In genomic region chr3:100063929-100064461, GRCh38 we compare ENCODE assay signal across 19 cellular contexts. TPM values are rescaled to one million over a fixed set of nuclear protein-coding genes. Genes with fewer than 3 reads are reported as not detected.
A peak's percentile ranks its signal among the peaks of the same experiment; 100 is the strongest.
DNase-seq lines count a peak whose midpoint lies in the region; ATAC-seq and TF ChIP-seq lines count a peak whose summit lies in the region.
"Had no signal": no experiment of that assay in that cellular context is flagged by ENCODE, and none has a peak within 500 bp of the region (broad histone marks: within the 10 kb centered on the region; RNA-seq: fewer than 3 reads in every experiment).

No MANE protein-coding gene starts in this region.

- POLR2A ChIA-PET in WTC11 (lab: Charles Lee), result no interaction called here

- H3K9me3 Mint-ChIP-seq in WTC11, result no peaks in the 10 kb centered on the region
- no peaks in the 10 kb centered on the region for H3K9me3 Mint-ChIP-seq in activated T-helper 2 cell treated with anti-CD3 and anti-CD28 coated beads, Interferon-gamma antibody, Interleukin-2, Interleukin-4, amounts not matched to agents 10 μg/mL and 5 μg/mL and 100 μg/mL, durations not matched to agents 14 hours and 24 hours and 36 hours
- H3K9me3 Mint-ChIP-seq: activated naive CD8-positive, alpha-beta T cell treated with anti-CD3 and anti-CD28 coated beads, Interleukin-2, amount 50 U/mL, for 24 hours; activated T-cell treated with anti-CD3 and anti-CD28 coated beads, Interleukin-2, amount 50 U/mL, for 72 hours had no signal

- H3K9me2 ChIP-seq in GM23248 (ENCODE audit: insufficient read depth), result no peaks in the 10 kb centered on the region

- H2AFZ ChIP-seq in GM23248, result peak overlapping the region; percentile 90

- no peaks in the 10 kb centered on the region for H3F3A ChIP-seq in GM23248 (ENCODE audit: insufficient read depth)

- intact Hi-C loops in activated T-helper 2 cell treated with anti-CD3 and anti-CD28 coated beads, Interferon-gamma antibody, Interleukin-2, Interleukin-4, amounts not matched to agents 10 μg/mL and 5 μg/mL and 100 μg/mL, durations not matched to agents 14 hours and 24 hours and 36 hours (cut with micrococcal nuclease), result no loop called here

- no peaks in the 10 kb centered on the region for H3K27me3 Mint-ChIP-seq in WTC11 (ENCODE audit: low read depth)
- H3K27me3 Mint-ChIP-seq in activated T-helper 2 cell treated with anti-CD3 and anti-CD28 coated beads, Interferon-gamma antibody, Interleukin-2, Interleukin-4, amounts not matched to agents 10 μg/mL and 5 μg/mL and 100 μg/mL, durations not matched to agents 14 hours and 24 hours and 36 hours (ENCODE audit: low read depth), result no peaks in the 10 kb centered on the region
- H3K27me3 Mint-ChIP-seq: activated naive CD8-positive, alpha-beta T cell treated with anti-CD3 and anti-CD28 coated beads, Interleukin-2, amount 50 U/mL, for 24 hours had no signal

- TF ChIP-seq CTCF in WTC11 (IDR thresholded peaks at IDR 0.05), result no peak

- H3K4me1 ChIP-seq in GM23248 (ENCODE audit: insufficient read depth) (peaks cover 13% of the 10 kb centered on the region), skeletal muscle tissue (ENCODE audit: control insufficient read depth in 3 of 3, insufficient read depth in 3 of 3, low read length in 3 of 3) (peaks cover 9 to 19% (median 11%) of the 10 kb centered on the region in 3 donors)

- WGBS in GM23248 (ENCODE audit: low coverage in 1 of 2, low lambda C conversion rate in 2 of 2, missing lambda C conversion rate in 2 of 2), 2 experiments, result 14 to 19% methylated on average over 7 of the region's 7 CpGs

- CTCF ChIA-PET in WTC11 (lab: Charles Lee), result interaction anchor here (0.7 kb wide), 1 partner anchor 217 kb away, joined by 3 read pairs; no protein-coding TSS in a partner anchor

- H3K4me3 ChIP-seq in GM23248, result peak overlapping the region; percentile 51
- H3K4me3 ChIP-seq in skeletal muscle tissue (ENCODE audit: low read length in 3 of 3), result no peak overlapping the region
- H3K4me3 ChIP-seq: BLaER1 had no signal

- H3K9me3 ChIP-seq in GM23248 (ENCODE audit: low read depth), result no peaks in the 10 kb centered on the region
- no peaks in the 10 kb centered on the region for H3K9me3 ChIP-seq in skeletal muscle tissue (ENCODE audit: control insufficient read depth in 3 of 3, low read length in 3 of 3)
- H3K9me3 ChIP-seq: BLaER1 had no signal

- ATAC-seq in WTC11 (no peak), HG03521 (IDR thresholded peaks at IDR 0.05; ENCODE audit: unreplicated experiment) (no peak)
- ATAC-seq: activated naive CD8-positive, alpha-beta T cell treated with anti-CD3 and anti-CD28 coated beads, Interleukin-2, amount 50 U/mL, for 24 hours; activated T-cell treated with anti-CD3 and anti-CD28 coated beads, Interleukin-2, amount 50 U/mL, for 72 hours had no signal

- H3K9ac ChIP-seq in GM23248, result peak overlapping the region; percentile 6; the same call in 1 of the 2 replicates
- no peak overlapping the region for H3K9ac ChIP-seq in skeletal muscle tissue (ENCODE audit: low read depth in 1 of 3, low read length in 3 of 3)
- H3K9ac ChIP-seq: BLaER1 had no signal

- no peaks in the 10 kb centered on the region for H3K79me2 ChIP-seq in GM23248 (ENCODE audit: insufficient read depth)

- H3K27me3 ChIP-seq in GM23248 (replicated peaks; ENCODE audit: insufficient read depth), result no peaks in the 10 kb centered on the region
- no peaks in the 10 kb centered on the region for H3K27me3 ChIP-seq in skeletal muscle tissue (ENCODE audit: control insufficient read depth in 3 of 3, insufficient read depth in 3 of 3, low read length in 3 of 3)
- H3K27me3 ChIP-seq: BLaER1 had no signal

- DNase-seq in GM23248, result peak; percentile 48
- no peak for DNase-seq in WTC11 (ENCODE audit: low spot score)
- DNase-seq in iris pigment epithelial cell (ENCODE audit: low read depth), result peak; percentile 85
- no peak for DNase-seq in activated T-helper 2 cell treated with anti-CD3 and anti-CD28 coated beads, Interferon-gamma antibody, Interleukin-2, Interleukin-4, amounts not matched to agents 10 μg/mL and 5 μg/mL and 100 μg/mL, durations not matched to agents 14 hours and 24 hours and 36 hours (ENCODE audit: low spot score)
- DNase-seq in NCI-H187 (lab: John Stamatoyannopoulos, UW), result no peak
- no peak for DNase-seq in germinal center (ENCODE audit: low spot score)
- DNase-seq: activated CD4-positive, alpha-beta T cell treated with anti-CD3 and anti-CD28 coated beads for 48 hours; activated naive CD8-positive, alpha-beta T cell treated with anti-CD3 and anti-CD28 coated beads, Interleukin-2, amount 50 U/mL, for 24 hours; activated T-cell treated with anti-CD3 and anti-CD28 coated beads, Interleukin-2, amount 50 U/mL, for 72 hours; central memory CD4-positive, alpha-beta T cell; head of caudate nucleus; Karpas-422; kidney; NCI-H1436; NCI-H226; SHP77 had no signal

- no peaks in the 10 kb centered on the region for H4K20me1 ChIP-seq in GM23248 (ENCODE audit: insufficient read depth)
- H4K20me1 ChIP-seq: BLaER1 had no signal

- H3K36me3 Mint-ChIP-seq in WTC11, result no peaks in the 10 kb centered on the region
- H3K36me3 Mint-ChIP-seq in activated T-helper 2 cell treated with anti-CD3 and anti-CD28 coated beads, Interferon-gamma antibody, Interleukin-2, Interleukin-4, amounts not matched to agents 10 μg/mL and 5 μg/mL and 100 μg/mL, durations not matched to agents 14 hours and 24 hours and 36 hours (ENCODE audit: low read depth), result peaks cover 1% of the 10 kb centered on the region

- no peak overlapping the region for H3K4me3 Mint-ChIP-seq in WTC11
- no peak overlapping the region for H3K4me3 Mint-ChIP-seq in activated T-helper 2 cell treated with anti-CD3 and anti-CD28 coated beads, Interferon-gamma antibody, Interleukin-2, Interleukin-4, amounts not matched to agents 10 μg/mL and 5 μg/mL and 100 μg/mL, durations not matched to agents 14 hours and 24 hours and 36 hours (ENCODE audit: low read depth)
- H3K4me3 Mint-ChIP-seq: activated naive CD8-positive, alpha-beta T cell treated with anti-CD3 and anti-CD28 coated beads, Interleukin-2, amount 50 U/mL, for 24 hours; activated T-cell treated with anti-CD3 and anti-CD28 coated beads, Interleukin-2, amount 50 U/mL, for 72 hours had no signal

- in situ Hi-C loops in GM23248 (cut with MboI), result loop anchor here (10.0 kb wide), 1 partner anchor 181 kb away; no protein-coding TSS in a partner anchor

- peak overlapping the region; percentile 52; the same call in 1 of the 2 replicates for H3K27ac Mint-ChIP-seq in WTC11
- no peak overlapping the region for H3K27ac Mint-ChIP-seq in activated T-helper 2 cell treated with anti-CD3 and anti-CD28 coated beads, Interferon-gamma antibody, Interleukin-2, Interleukin-4, amounts not matched to agents 10 μg/mL and 5 μg/mL and 100 μg/mL, durations not matched to agents 14 hours and 24 hours and 36 hours
- H3K27ac Mint-ChIP-seq: activated naive CD8-positive, alpha-beta T cell treated with anti-CD3 and anti-CD28 coated beads, Interleukin-2, amount 50 U/mL, for 24 hours; activated T-cell treated with anti-CD3 and anti-CD28 coated beads, Interleukin-2, amount 50 U/mL, for 72 hours had no signal

- H3K4me1 Mint-ChIP-seq in WTC11, result peaks cover 7% of the 10 kb centered on the region
- peaks cover 13% of the 10 kb centered on the region for H3K4me1 Mint-ChIP-seq in activated T-helper 2 cell treated with anti-CD3 and anti-CD28 coated beads, Interferon-gamma antibody, Interleukin-2, Interleukin-4, amounts not matched to agents 10 μg/mL and 5 μg/mL and 100 μg/mL, durations not matched to agents 14 hours and 24 hours and 36 hours (ENCODE audit: low read depth)

- H3K4me2 ChIP-seq in GM23248 (ENCODE audit: unreplicated experiment), result peak overlapping the region; percentile 59
- H3K4me2 ChIP-seq: BLaER1 had no signal

- H3K27ac ChIP-seq in GM23248 (no peak overlapping the region), skeletal muscle tissue (ENCODE audit: low read depth, low read length) (peak overlapping the region; percentile 4)
- H3K27ac ChIP-seq: BLaER1 had no signal

- H3K36me3 ChIP-seq in GM23248 (ENCODE audit: low read depth), result no peaks in the 10 kb centered on the region
- H3K36me3 ChIP-seq in skeletal muscle tissue (ENCODE audit: control insufficient read depth in 3 of 3, insufficient read depth in 3 of 3, low read length in 3 of 3), result no peaks in the 10 kb centered on the region
- H3K36me3 ChIP-seq: BLaER1 had no signal

TF ChIP-seq in WTC11, 78 proteins besides CTCF, POLR2A, EP300 and RAD21:
- TF ChIP-seq TEAD4 (CRISPR knock-in tag; IDR thresholded peaks at IDR 0.05) (no peak), JUN (CRISPR knock-in tag; IDR thresholded peaks at IDR 0.05) (no peak), GABPB1 (CRISPR knock-in tag; IDR thresholded peaks at IDR 0.05) (peak; percentile 51; the same call in 1 of the 2 replicates), ATF6 (CRISPR knock-in tag; IDR thresholded peaks at IDR 0.05) (no peak), GRHL2 (CRISPR knock-in tag; IDR thresholded peaks at IDR 0.05; ENCODE audit: insufficient replicate concordance, severe bottlenecking) (no peak)

RNA-seq across cellular contexts. Expression of gene FILIP1L, which starts 50.3 kb away (rescaled TPM):
- total RNA-seq in GM23248 (2014; rRNA removed; shearing (Covaris generic)), result 45.0 and 48.2 TPM in 2 replicates
- 60.9 and 66.3 TPM in 2 replicates for polyA plus RNA-seq in GM23248 (2016; fragmentation: Nextera tagmentation; extraction: Ambion mirVana)
- total RNA-seq in WTC11 (2021) (0.11 to 0.18 TPM (median 0.17 TPM) in 3 replicates), skeletal muscle tissue (29.2 TPM)
- total RNA-seq in activated T-helper 2 cell treated with anti-CD3 and anti-CD28 coated beads, Interferon-gamma antibody, Interleukin-2, Interleukin-4, amounts not matched to agents 10 μg/mL and 5 μg/mL and 100 μg/mL, durations not matched to agents 14 hours and 24 hours and 36 hours, result 4.5 TPM in 2 replicates

Comparison
In these comparisons a context has a peak if more than half of its experiments do, and no peak if none do; other contexts are left out.
1. DNase-seq: peak in GM23248 (single experiment) and iris pigment epithelial cell (single experiment); none in WTC11 (single experiment), activated T-helper 2 cell treated with anti-CD3 and anti-CD28 coated beads, Interferon-gamma antibody, Interleukin-2, Interleukin-4, amounts not matched to agents 10 μg/mL and 5 μg/mL and 100 μg/mL, durations not matched to agents 14 hours and 24 hours and 36 hours (single experiment), NCI-H187 (0 of 2) and germinal center (single experiment).